In genomic region chr6:27161946-27162603, GRCh38 we compare ENCODE assay signal across 1 cellular context.
TF ChIP-seq lines count a peak whose summit lies in the region.

No MANE protein-coding gene starts in this region.

TF ChIP-seq in K562, 482 proteins besides CTCF, POLR2A, EP300 and RAD21 (continued from another document and continues in another):
- TF ChIP-seq ARID4B (CRISPR knock-in tag; IDR thresholded peaks at IDR 0.05) (no peak), ATF6 (CRISPR knock-in tag; IDR thresholded peaks at IDR 0.05) (no peak), EWSR1 (IDR thresholded peaks at IDR 0.05; ENCODE audit: borderline replicate concordance, low read depth, partially characterized antibody) (no peak), GTF2B (IDR thresholded peaks at IDR 0.05; ENCODE audit: extremely low read depth, insufficient read length) (no peak), CEBPB (tag; IDR thresholded peaks at IDR 0.05) (peak; percentile 95), NFRKB (IDR thresholded peaks at IDR 0.05; ENCODE audit: low read depth) (no peak), ARID3A (IDR thresholded peaks at IDR 0.05; ENCODE audit: borderline replicate concordance, low read depth, low read length) (peak; percentile 91), MEIS2 (IDR thresholded peaks at IDR 0.05; ENCODE audit: partially characterized antibody) (no peak), POLR3G (IDR thresholded peaks at IDR 0.05; ENCODE audit: extremely low read depth, insufficient read length, insufficient replicate concordance) (peak; percentile 63), TBL1XR1 (IDR thresholded peaks at IDR 0.05; ENCODE audit: low read length in 2 of 2) (peak in 1 of 2 experiments; percentile 94; a peak in 2 of 4 replicates), PURB (CRISPR knock-in tag; IDR thresholded peaks at IDR 0.05; ENCODE audit: low read depth) (no peak), COPS2 (conservative IDR thresholded peaks at IDR 0.05) (no peak), TAF9B (IDR thresholded peaks at IDR 0.05; ENCODE audit: partially characterized antibody) (no peak), RBM34 (IDR thresholded peaks at IDR 0.05; ENCODE audit: borderline replicate concordance, insufficient read depth, low read length) (no peak), ZBTB34 (CRISPR knock-in tag; IDR thresholded peaks at IDR 0.05) (no peak), ZNF766 (CRISPR knock-in tag; conservative IDR thresholded peaks at IDR 0.05) (0 out of 2 replicates have a peak, but pooled peaks have one; percentile 17), ZFP1 (CRISPR knock-in tag; IDR thresholded peaks at IDR 0.05) (no peak), L3MBTL2 (IDR thresholded peaks at IDR 0.05) (peak; percentile 65; the same call in 1 of the 2 replicates), IRF9 (tag; IDR thresholded peaks at IDR 0.05) (no peak), ZFPM2 (CRISPR knock-in tag; IDR thresholded peaks at IDR 0.05) (no peak), RCOR1 (IDR thresholded peaks at IDR 0.05; ENCODE audit: borderline replicate concordance in 1 of 2, low read depth in 2 of 2, low read length in 2 of 2) (0 out of 4 replicates have a peak, but pooled peaks of 1 of the 2 experiments have one; percentile 32), HES1 (IDR thresholded peaks at IDR 0.05; ENCODE audit: low read depth) (no peak), ZNF695 (CRISPR knock-in tag; IDR thresholded peaks at IDR 0.05) (no peak), ZNF586 (CRISPR knock-in tag; conservative IDR thresholded peaks at IDR 0.05) (no peak), RB1 (IDR thresholded peaks at IDR 0.05; ENCODE audit: low read depth) (peak; percentile 52; the same call in 1 of the 2 replicates), ESRRA (IDR thresholded peaks at IDR 0.05; ENCODE audit: borderline replicate concordance, low read depth) (0 out of 2 replicates have a peak, but pooled peaks have one; percentile 26), FOXP4 (CRISPR knock-in tag; IDR thresholded peaks at IDR 0.05; ENCODE audit: borderline replicate concordance) (no peak; the same call in 1 of the 2 replicates), HOXB6 (CRISPR knock-in tag; IDR thresholded peaks at IDR 0.05; ENCODE audit: borderline replicate concordance) (0 out of 2 replicates have a peak, but pooled peaks have one; percentile 60), ATF7 (IDR thresholded peaks at IDR 0.05) (peak; percentile 58; the same call in 1 of the 2 replicates), ZFP36 (IDR thresholded peaks at IDR 0.05; ENCODE audit: low read depth, low read length, partially characterized antibody) (no peak), ZNF398 (CRISPR knock-in tag; IDR thresholded peaks at IDR 0.05) (no peak), NFIX (CRISPR knock-in tag; IDR thresholded peaks at IDR 0.05; ENCODE audit: low read depth) (no peak), KLF16 (IDR thresholded peaks at IDR 0.05) (0 out of 2 replicates have a peak, but pooled peaks have one; percentile 22), GTF3C2 (IDR thresholded peaks at IDR 0.05; ENCODE audit: borderline replicate concordance, extremely low read depth, insufficient read length) (peak; percentile 87)
